In genomic region chr5:170287532-170287931, GRCh38 we compare ENCODE assay signal across 12 cellular contexts. TPM values are rescaled to one million over a fixed set of nuclear protein-coding genes. Genes with fewer than 3 reads are reported as not detected.
DNase-seq lines count a peak whose midpoint lies in the region; ATAC-seq and TF ChIP-seq lines count a peak whose summit lies in the region.
"Had no signal": no experiment of that assay in that cellular context is flagged by ENCODE, and none has a peak within 500 bp of the region (broad histone marks: within the 10 kb centered on the region; RNA-seq: fewer than 3 reads in every experiment).

No MANE protein-coding gene starts in this region.

- TF ChIP-seq POLR2A in Peyer's patch (IDR thresholded peaks at IDR 0.05) (no peak), prostate gland (IDR thresholded peaks at IDR 0.05) (no peak)

- H3K36me3 ChIP-seq in CD8-positive, alpha-beta T cell (ENCODE audit: insufficient read depth, low read length) = peaks cover 68% of the 10 kb centered on the region
- H3K36me3 ChIP-seq in Peyer's patch = peaks cover 0 to 3% (median 0%) of the 10 kb centered on the region in 3 donors
- no peaks in the 10 kb centered on the region for H3K36me3 ChIP-seq in prostate gland
- H3K36me3 ChIP-seq in hepatocyte (replicated peaks; ENCODE audit: insufficient read depth, low read depth) = no peaks in the 10 kb centered on the region
- H3K36me3 ChIP-seq: neural progenitor cell had no signal

- H3K9me3 ChIP-seq in CD8-positive, alpha-beta T cell (ENCODE audit: low read length) = no peaks in the 10 kb centered on the region
- H3K9me3 ChIP-seq in Peyer's patch (no peaks in the 10 kb centered on the region), prostate gland (no peaks in the 10 kb centered on the region), hepatocyte (ENCODE audit: low read depth) (no peaks in the 10 kb centered on the region)

- intact Hi-C loops in CD8-positive, alpha-beta T cell (cut with DNase I, micrococcal nuclease) = loop anchor here in 1 of 2 experiments (10.0 kb wide), 1 partner anchor 1897 kb away; the partner anchor contains the start of gene STK10
- intact Hi-C loops in prostate gland (cut with DNase I) = no loop called here

- no peaks in the 10 kb centered on the region for H3K79me2 ChIP-seq in hepatocyte

- peak overlapping the region; percentile 97 for H3K27ac Mint-ChIP-seq in CD8-positive, alpha-beta T cell
- H3K27ac Mint-ChIP-seq: neural progenitor cell had no signal

- peaks cover 99% of the 10 kb centered on the region for H3K36me3 Mint-ChIP-seq in CD8-positive, alpha-beta T cell
- H3K36me3 Mint-ChIP-seq: neural progenitor cell had no signal

- peaks cover 100% of the 10 kb centered on the region for H3K4me1 Mint-ChIP-seq in CD8-positive, alpha-beta T cell (ENCODE audit: low read depth)
- H3K4me1 Mint-ChIP-seq: neural progenitor cell had no signal

- CTCF ChIA-PET in CD8-positive, alpha-beta T cell (lab: Charles Lee) = interaction anchor here (1.8 to 18.6 kb wide), 7 partner anchors 8 to 62 kb away, joined by 5 to 385 read pairs (median 18); partner anchors contain the start of gene LCP2

- no peaks in the 10 kb centered on the region for H4K20me1 ChIP-seq in hepatocyte (ENCODE audit: insufficient read depth, poor library complexity, severe bottlenecking)

- 39% methylated on average over 1 of the region's 1 CpG for WGBS in prostate gland
- WGBS in hepatocyte (ENCODE audit: low lambda C conversion rate, missing lambda C conversion rate) = 91% methylated on average over 1 of the region's 1 CpG

- H3K9me2 ChIP-seq in hepatocyte (replicated peaks; ENCODE audit: insufficient read depth) = no peaks in the 10 kb centered on the region

- H3K4me3 ChIP-seq in CD8-positive, alpha-beta T cell (ENCODE audit: low read depth, low read length) = no peak overlapping the region
- no peak overlapping the region for H3K4me3 ChIP-seq in Peyer's patch
- no peak overlapping the region for H3K4me3 ChIP-seq in coronary artery
- H3K4me3 ChIP-seq in prostate gland = no peak overlapping the region
- H3K4me3 ChIP-seq in hepatocyte = no peak overlapping the region
- H3K4me3 ChIP-seq: neural progenitor cell had no signal

- peaks cover 99% of the 10 kb centered on the region for H3K4me1 ChIP-seq in CD8-positive, alpha-beta T cell (ENCODE audit: insufficient read depth, low read length)
- H3K4me1 ChIP-seq in Peyer's patch (peaks cover 0 to 12% (median 1%) of the 10 kb centered on the region in 4 donors), prostate gland (replicated peaks) (no peaks in the 10 kb centered on the region), hepatocyte (ENCODE audit: insufficient read depth) (no peaks in the 10 kb centered on the region)
- H3K4me1 ChIP-seq: neural progenitor cell had no signal

- H3K27me3 Mint-ChIP-seq in CD8-positive, alpha-beta T cell (ENCODE audit: low read depth) = no peaks in the 10 kb centered on the region

- no peak for TF ChIP-seq CTCF in CD8-positive, alpha-beta T cell (IDR thresholded peaks at IDR 0.05)
- TF ChIP-seq CTCF in Peyer's patch (IDR thresholded peaks at IDR 0.05) (no peak), coronary artery (IDR thresholded peaks at IDR 0.05) (no peak), prostate gland (IDR thresholded peaks at IDR 0.05) (no peak), hepatocyte (IDR thresholded peaks at IDR 0.05; ENCODE audit: poor library complexity) (no peak)

- no peak overlapping the region for H3K4me2 ChIP-seq in hepatocyte
- H3K4me2 ChIP-seq: neural progenitor cell had no signal

- H3K27me3 ChIP-seq in CD8-positive, alpha-beta T cell (ENCODE audit: insufficient read depth, low read length) = no peaks in the 10 kb centered on the region
- H3K27me3 ChIP-seq in Peyer's patch (no peaks in the 10 kb centered on the region), prostate gland (replicated peaks; ENCODE audit: insufficient read depth) (no peaks in the 10 kb centered on the region), hepatocyte (peaks cover 4% of the 10 kb centered on the region)
- H3K27me3 ChIP-seq: neural progenitor cell had no signal

- H3K9me3 Mint-ChIP-seq in CD8-positive, alpha-beta T cell = no peaks in the 10 kb centered on the region

- POLR2A ChIA-PET in CD8-positive, alpha-beta T cell (lab: Charles Lee) = interaction anchor here (0.8 to 17.3 kb wide), 9 partner anchors 9 to 47 kb away, joined by 3 to 494 read pairs (median 4); partner anchors contain the start of gene LCP2

- ATAC-seq in CD8-positive, alpha-beta T cell = peak; percentile 3
- ATAC-seq in HG03520 (IDR thresholded peaks at IDR 0.05; ENCODE audit: unreplicated experiment) (no peak), GM18520 (IDR thresholded peaks at IDR 0.05; ENCODE audit: unreplicated experiment) (no peak)

- DNase-seq in CD8-positive, alpha-beta T cell = no peak
- DNase-seq in Peyer's patch (peak in 1 of 3 donors; percentile 72), coronary artery (ENCODE audit: low spot score) (peak; percentile 82), prostate gland (ENCODE audit: low spot score) (no peak), hepatocyte (ENCODE audit: low spot score) (no peak), NCI-H2196 (lab: John Stamatoyannopoulos, UW; ENCODE audit: unreplicated experiment) (no peak)
- DNase-seq: cortex of kidney, DMS153, hippocampal formation had no signal

- peak overlapping the region; percentile 68 for H3K4me3 Mint-ChIP-seq in CD8-positive, alpha-beta T cell
- H3K4me3 Mint-ChIP-seq: neural progenitor cell had no signal

- H3K27ac ChIP-seq in CD8-positive, alpha-beta T cell (ENCODE audit: low read depth, low read length) = no peak overlapping the region
- peak overlapping the region; percentile 26 to 71 (median 65) for H3K27ac ChIP-seq in Peyer's patch
- H3K27ac ChIP-seq in coronary artery = peak overlapping the region in 1 of 2 donors; percentile 69
- peak overlapping the region; percentile 20 to 31 for H3K27ac ChIP-seq in prostate gland
- H3K27ac ChIP-seq in hepatocyte = no peak overlapping the region
- H3K27ac ChIP-seq: neural progenitor cell had no signal

- no peak overlapping the region for H2AFZ ChIP-seq in hepatocyte
- H2AFZ ChIP-seq: neural progenitor cell had no signal

RNA-seq across cellular contexts. Expression of gene LCP2, which starts 10.0 kb away (rescaled TPM):
- 100 to 1,000 TPM; 132 to 140 TPM for total RNA-seq in CD8-positive, alpha-beta T cell
- total RNA-seq in Peyer's patch (100 to 1,000 TPM in 1 of 4 donors, 10 to 100 TPM in 3; 27.1 to 139 (median 33.9) TPM), prostate gland (10 to 100 TPM in 1 of 2 donors, 1 to 10 TPM in 1; 3.3 to 11.3 TPM), hepatocyte (0.60 and 0.80 TPM in 2 replicates)
- 0.35 TPM in 1 of 2 replicates, not detected in the other for polyA plus RNA-seq in hepatocyte

RNA-seq across cellular contexts. Expression of gene C5orf58, which starts 54.7 kb away (rescaled TPM):
- total RNA-seq in CD8-positive, alpha-beta T cell = not detected
- not detected for total RNA-seq in Peyer's patch
- total RNA-seq in prostate gland = 10 to 100 TPM in 1 of 2 donors, not detected in 1; 15.7 TPM
- total RNA-seq in hepatocyte = not detected in 2 replicates
- polyA plus RNA-seq in hepatocyte = 0.58 TPM in 1 of 2 replicates, not detected in the other

Comparison
In these comparisons a context has a peak if more than half of its experiments do, and no peak if none do; other contexts are left out.
1. H3K27ac ChIP-seq: peak in Peyer's patch (4 of 4) and prostate gland (2 of 2); none in CD8-positive, alpha-beta T cell (single experiment) and hepatocyte (single experiment).